In the genomic region with DNA sequence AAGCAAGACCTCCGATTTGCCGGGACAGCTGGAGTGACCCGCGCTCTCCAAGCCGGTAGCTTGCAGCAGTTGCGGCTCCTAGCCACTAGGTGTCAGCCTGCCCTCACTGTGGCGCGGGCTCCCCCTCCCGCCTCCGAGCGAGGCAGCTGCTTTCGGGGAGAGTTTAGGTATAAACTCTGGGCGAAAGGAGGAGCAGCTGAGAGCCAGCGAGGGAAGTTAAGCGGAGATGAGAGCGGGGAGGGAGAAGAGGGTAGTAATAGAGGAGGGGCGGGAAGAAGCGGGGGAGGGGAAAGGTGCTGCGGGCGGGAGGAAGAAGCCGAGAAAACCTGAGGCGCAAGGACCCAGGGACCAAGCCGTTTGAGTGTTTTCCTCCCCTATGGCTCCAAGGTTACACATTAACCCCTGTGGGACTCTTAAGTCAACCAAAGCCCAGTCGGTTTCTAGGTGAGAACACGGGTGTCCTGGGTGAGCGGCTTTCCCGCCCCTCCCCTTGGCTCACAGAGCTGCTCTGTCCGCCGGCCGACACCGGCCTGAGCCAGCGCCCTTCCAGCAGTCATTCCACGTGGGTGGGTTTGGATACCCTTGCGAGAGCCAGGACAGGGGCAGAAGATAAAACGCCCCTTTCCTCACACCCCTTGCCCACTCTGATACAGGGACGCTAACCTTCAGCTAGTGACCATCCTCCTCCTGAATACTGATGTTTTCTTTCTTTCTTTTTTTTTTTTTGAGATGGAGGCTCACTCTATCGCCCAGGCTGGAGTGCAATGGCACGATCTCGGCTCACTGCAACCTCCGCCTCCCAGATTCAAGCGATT, we compare ENCODE assay signal across 8 cellular contexts. TPM values are rescaled to one million over a fixed set of nuclear protein-coding genes. Genes with fewer than 3 reads are reported as not detected.
DNase-seq lines count a peak whose midpoint lies in the region; ATAC-seq and TF ChIP-seq lines count a peak whose summit lies in the region.

No MANE protein-coding gene starts in this region.

- peak overlapping the region; percentile 97 for H3K27ac Mint-ChIP-seq in T-helper 1 cell treated with Interleukin-12 subunit alpha and Interleukin-12 subunit beta and Interleukin-4 antibody, amounts not matched to agents 30 μg/mL and 1 μg/mL, for 36 hours

- TF ChIP-seq POLR2A in uterus (IDR thresholded peaks at IDR 0.05): peak in 1 of 2 donors; percentile 30

- H3K36me3 Mint-ChIP-seq in T-helper 1 cell treated with Interleukin-12 subunit alpha and Interleukin-12 subunit beta and Interleukin-4 antibody, amounts not matched to agents 30 μg/mL and 1 μg/mL, for 36 hours (ENCODE audit: low read depth): peaks cover 25% of the 10 kb centered on the region

- H3K36me3 ChIP-seq in psoas muscle (ENCODE audit: insufficient read depth in 1 of 2, low read depth in 1 of 2) (peaks cover 0 to 29% of the 10 kb centered on the region in 2 donors), uterus (no peaks in the 10 kb centered on the region)

- H3K4me3 ChIP-seq in psoas muscle (peak overlapping the region; percentile 80), uterus (peak overlapping the region; percentile 73 to 95)

- H3K27me3 ChIP-seq in psoas muscle (ENCODE audit: insufficient read depth in 3 of 3, low read length in 2 of 3) (no peaks in the 10 kb centered on the region), uterus (no peaks in the 10 kb centered on the region)

- WGBS in psoas muscle, 3 donors: 0 to 1% (median 0%) methylated on average over 36 to 41 of the region's 41 CpGs

- H3K4me3 Mint-ChIP-seq in T-helper 1 cell treated with Interleukin-12 subunit alpha and Interleukin-12 subunit beta and Interleukin-4 antibody, amounts not matched to agents 30 μg/mL and 1 μg/mL, for 36 hours: peak overlapping the region; percentile 91

- intact Hi-C loops in left ventricle myocardium superior (cut with micrococcal nuclease): no loop called here
- intact Hi-C loops in psoas muscle (cut with DNase I): loop anchor here (1.0 to 10.0 kb wide), 3 partner anchors 23 to 388 kb away; a partner anchor contains a TSS
- intact Hi-C loops in uterus (cut with DNase I; ENCODE audit: low total_unique reads): no loop called here

- ATAC-seq in HG02798 (IDR thresholded peaks at IDR 0.05; ENCODE audit: poor library complexity, unreplicated experiment) (peak; percentile 46), left ventricle myocardium superior (peak; percentile 79), psoas muscle (peak; percentile 70 to 79 (median 75))

- peak; percentile 94 for DNase-seq in NCI-H146 (lab: John Stamatoyannopoulos, UW)
- DNase-seq in left ventricle myocardium superior: peak; percentile 95
- peak; percentile 92 to 95 for DNase-seq in psoas muscle
- peak; percentile 92 to 95 for DNase-seq in uterus

- no peaks in the 10 kb centered on the region for H3K9me3 ChIP-seq in psoas muscle
- H3K9me3 ChIP-seq in uterus: no peaks in the 10 kb centered on the region

- H3K27me3 Mint-ChIP-seq in T-helper 1 cell treated with Interleukin-12 subunit alpha and Interleukin-12 subunit beta and Interleukin-4 antibody, amounts not matched to agents 30 μg/mL and 1 μg/mL, for 36 hours (ENCODE audit: low read depth): no peaks in the 10 kb centered on the region

- H3K27ac ChIP-seq in angular gyrus (ENCODE audit: low read depth, low read length) (peak overlapping the region; percentile 55), psoas muscle (peak overlapping the region; percentile 59), uterus (peak overlapping the region; percentile 96 to 100)

- peaks cover 45% of the 10 kb centered on the region for H3K4me1 Mint-ChIP-seq in T-helper 1 cell treated with Interleukin-12 subunit alpha and Interleukin-12 subunit beta and Interleukin-4 antibody, amounts not matched to agents 30 μg/mL and 1 μg/mL, for 36 hours (ENCODE audit: low read depth)

- TF ChIP-seq CTCF in GM12874 (IDR thresholded peaks at IDR 0.05; ENCODE audit: insufficient read depth, low read depth, low read length) (peak; percentile 99), psoas muscle (IDR thresholded peaks at IDR 0.05) (peak; percentile 99), uterus (IDR thresholded peaks at IDR 0.05) (peak; percentile 99 to 100 (median 100))

- H3K9me3 Mint-ChIP-seq in T-helper 1 cell treated with Interleukin-12 subunit alpha and Interleukin-12 subunit beta and Interleukin-4 antibody, amounts not matched to agents 30 μg/mL and 1 μg/mL, for 36 hours: no peaks in the 10 kb centered on the region

- H3K4me1 ChIP-seq in psoas muscle: peaks cover 26% of the 10 kb centered on the region
- peaks cover 2 to 12% of the 10 kb centered on the region in 2 donors for H3K4me1 ChIP-seq in uterus

RNA-seq across cellular contexts. Expression of a gene that starts 1.1 kb away (rescaled TPM):
- total RNA-seq in left ventricle myocardium superior: 2.6 TPM
- 1 to 10 TPM in 1 of 4 donors, under 1 TPM in 2, not detected in 1; 0.77 to 1.9 (median 0.88) TPM for total RNA-seq in psoas muscle
- polyA plus RNA-seq in psoas muscle: 1 to 10 TPM in 2 of 3 donors, under 1 TPM in 1; 0.68 to 2.4 (median 1.3) TPM
- 1 to 10 TPM in 2 of 4 donors, not detected in 2; 1.3 to 1.4 TPM for total RNA-seq in uterus

RNA-seq across cellular contexts. Expression of a gene that starts 1.5 kb away (rescaled TPM):
- 0.94 TPM for total RNA-seq in left ventricle myocardium superior
- 1 to 10 TPM in 2 of 4 donors, under 1 TPM in 2; 0.60 to 1.5 (median 0.92) TPM for total RNA-seq in psoas muscle
- 1 to 10 TPM in 1 of 3 donors, under 1 TPM in 2; 0.21 to 1.1 (median 0.80) TPM for polyA plus RNA-seq in psoas muscle
- 1 to 10 TPM in 3 of 4 donors, not detected in 1; 1.2 to 5.0 (median 1.3) TPM for total RNA-seq in uterus

RNA-seq across cellular contexts. Expression of a gene that starts 7.3 kb away (rescaled TPM):
- total RNA-seq in left ventricle myocardium superior (918 TPM), psoas muscle (1,000 to 10,000 TPM in 2 of 4 donors, 100 to 1,000 TPM in 2; 978 to 1,214 (median 1,068) TPM), uterus (1,000 to 10,000 TPM in 2 of 4 donors, 100 to 1,000 TPM in 2; 244 to 1,659 (median 911) TPM)
- 1,000 to 10,000 TPM in 2 of 3 donors, 100 to 1,000 TPM in 1; 883 to 1,789 (median 1,153) TPM for polyA plus RNA-seq in psoas muscle

RNA-seq across cellular contexts. Expression of a gene that starts 9.5 kb away (rescaled TPM):
- total RNA-seq in left ventricle myocardium superior (14.8 TPM), psoas muscle (10 to 100 TPM in 1 of 4 donors, 1 to 10 TPM in 3; 7.8 to 12.2 (median 9.1) TPM), uterus (100 to 1,000 TPM; 113 to 411 (median 126) TPM)
- 10 to 100 TPM in 2 of 3 donors, 1 to 10 TPM in 1; 9.1 to 21.0 (median 10.6) TPM for polyA plus RNA-seq in psoas muscle

RNA-seq across cellular contexts. Expression of a gene that starts 15.4 kb away (rescaled TPM):
- total RNA-seq in left ventricle myocardium superior (0.89 TPM), psoas muscle (1 to 10 TPM in 1 of 4 donors, under 1 TPM in 3; 0.21 to 1.1 (median 0.32) TPM), uterus (1 to 10 TPM in 2 of 4 donors, not detected in 2; 2.6 to 3.6 TPM)
- under 1 TPM; 0.32 to 0.51 (median 0.36) TPM for polyA plus RNA-seq in psoas muscle

Comparison
In these comparisons a context has a peak if more than half of its experiments do, and no peak if none do; other contexts are left out.
1. Peak in every context shown above with its lines: DNase-seq, ATAC-seq, H3K4me3 ChIP-seq and H3K27ac ChIP-seq.
2. intact Hi-C loops: an anchor here in psoas muscle (1.0 to 10.0 kb wide); none called in left ventricle myocardium superior and uterus.